8 cellular contexts compared by ENCODE assay signal in genomic region chr11:117816151-117816741, GRCh38. TPM values are rescaled to one million over a fixed set of nuclear protein-coding genes. Genes with fewer than 3 reads are reported as not detected.
DNase-seq lines count a peak whose midpoint lies in the region; ATAC-seq, FAIRE-seq and TF ChIP-seq lines count a peak whose summit lies in the region.

No MANE protein-coding gene starts in this region.

- peak overlapping the region; percentile 97 for H3K27ac ChIP-seq in OCI-LY3 (ENCODE audit: low read length)
- peak overlapping the region; percentile 55 to 83 (median 71) for H3K27ac ChIP-seq in esophagus squamous epithelium

- peak overlapping the region; percentile 95 for H3K4me2 ChIP-seq in OCI-LY3 (ENCODE audit: low read length)

- H3K36me3 ChIP-seq in OCI-LY3 (replicated peaks; ENCODE audit: low read depth, low read length), result no peaks in the 10 kb centered on the region
- H3K36me3 ChIP-seq in esophagus squamous epithelium, result no peaks in the 10 kb centered on the region

- TF ChIP-seq CTCF in OCI-LY3 (IDR thresholded peaks at IDR 0.05; ENCODE audit: low read depth, low read length) (no peak), esophagus squamous epithelium (IDR thresholded peaks at IDR 0.05) (no peak)

- no peak for DNase-seq in GM12891 (ENCODE audit: insufficient read length, low spot score)
- no peak for DNase-seq in esophagus squamous epithelium (lab: John Stamatoyannopoulos, UW)
- DNase-seq in posterior vena cava (ENCODE audit: low spot score), result peak; percentile 93
- DNase-seq in NOMO-1 treated with DMSO at 0.1 percent for 48 hours (lab: John Stamatoyannopoulos, UW; ENCODE audit: unreplicated experiment), result no peak
- no peak for DNase-seq in HuH-7.5 (ENCODE audit: low spot score)
- DNase-seq in RPMI8226, result no peak

- no peaks in the 10 kb centered on the region for H3K9me3 ChIP-seq in OCI-LY3 (ENCODE audit: insufficient read depth, low read length)
- no peaks in the 10 kb centered on the region for H3K9me3 ChIP-seq in esophagus squamous epithelium

- intact Hi-C loops in esophagus squamous epithelium (cut with DNase I) (loop anchor here (10.0 kb wide), 1 partner anchor 391 kb away; no protein-coding TSS in a partner anchor), posterior vena cava (cut with DNase I) (loop anchor here in 1 of 2 donors (5.0 to 10.0 kb wide), 2 partner anchors 374 to 391 kb away; no protein-coding TSS in a partner anchor)

- no peak for TF ChIP-seq POLR2A in GM12891 (IDR thresholded peaks at IDR 0.05; ENCODE audit: low read depth, low read length)
- no peak for TF ChIP-seq POLR2A in esophagus squamous epithelium (IDR thresholded peaks at IDR 0.05)

- FAIRE-seq in GM12891 (lab: Jason Lieb, UNC), result peak; percentile 80

- no peaks in the 10 kb centered on the region for H3K79me2 ChIP-seq in OCI-LY3 (ENCODE audit: low read length)

- ATAC-seq in HG03565 (IDR thresholded peaks at IDR 0.05; ENCODE audit: unreplicated experiment), result no peak

- peak overlapping the region; percentile 54 for H3K4me3 ChIP-seq in OCI-LY3 (ENCODE audit: low read length)
- H3K4me3 ChIP-seq in esophagus squamous epithelium, result peak overlapping the region in 1 of 4 donors; percentile 50

- no peak overlapping the region for H2AFZ ChIP-seq in OCI-LY3 (ENCODE audit: low read depth, low read length)

- WGBS in esophagus squamous epithelium, 2 donors, result 50 to 82% methylated on average over 4 to 9 of the region's 20 CpGs

- peak overlapping the region; percentile 96 for H3K9ac ChIP-seq in OCI-LY3 (ENCODE audit: low read length)

- no peaks in the 10 kb centered on the region for H3K27me3 ChIP-seq in OCI-LY3 (ENCODE audit: low read depth, low read length)
- H3K27me3 ChIP-seq in esophagus squamous epithelium, result no peaks in the 10 kb centered on the region

- H3K4me1 ChIP-seq in OCI-LY3 (ENCODE audit: low read length) (peaks cover 71% of the 10 kb centered on the region), esophagus squamous epithelium (peaks cover 17 to 45% (median 30%) of the 10 kb centered on the region in 3 donors)

- no peaks in the 10 kb centered on the region for H4K20me1 ChIP-seq in OCI-LY3 (ENCODE audit: insufficient read depth, low read length)

TF ChIP-seq in GM12891, 5 proteins besides CTCF, POLR2A, EP300 and RAD21:
- TF ChIP-seq POLR2AphosphoS5 (IDR thresholded peaks at IDR 0.05; ENCODE audit: low read depth, low read length), result no peak
- no peak for TF ChIP-seq TAF1 (IDR thresholded peaks at IDR 0.05; ENCODE audit: low read depth, low read length)
- TF ChIP-seq SPI1 (IDR thresholded peaks at IDR 0.05; ENCODE audit: low read depth, low read length), result no peak
- no peak for TF ChIP-seq PAX5 (IDR thresholded peaks at IDR 0.05; ENCODE audit: insufficient read depth, low read length, severe bottlenecking)
- TF ChIP-seq POU2F2 (IDR thresholded peaks at IDR 0.05; ENCODE audit: low read depth, low read length), result no peak

RNA-seq across cellular contexts. Expression of gene FXYD2, which starts 8.3 kb away (rescaled TPM):
- 2.2 TPM for polyA plus RNA-seq in GM12891 (2012; ENCODE audit: low read depth, missing spikeins)
- total RNA-seq in esophagus squamous epithelium (under 1 TPM in 2 of 4 donors, not detected in 2; 0.19 to 0.95 TPM), posterior vena cava (1 to 10 TPM; 3.6 to 4.5 TPM)

RNA-seq across cellular contexts. Expression of gene DSCAML1, which starts 19.2 kb away (rescaled TPM):
- 0.04 TPM for polyA plus RNA-seq in GM12891 (2012; ENCODE audit: low read depth, missing spikeins)
- total RNA-seq in esophagus squamous epithelium (under 1 TPM in 2 of 4 donors, not detected in 2; 0.04 to 0.19 TPM), posterior vena cava (1 to 10 TPM; 1.2 to 1.5 TPM)
